In genomic region chr9:128579194-128579593, GRCh38 we compare ENCODE assay signal across 1 cellular context.
TF ChIP-seq lines count a peak whose summit lies in the region.

No MANE protein-coding gene starts in this region.

TF ChIP-seq in HepG2, 621 proteins besides CTCF, POLR2A, EP300 and RAD21 (continued from another document):
- TF ChIP-seq DZIP1 (CRISPR knock-in tag; IDR thresholded peaks at IDR 0.05): no peak
